Comparison of ENCODE assay signal across 8 cellular contexts in the genomic region with DNA sequence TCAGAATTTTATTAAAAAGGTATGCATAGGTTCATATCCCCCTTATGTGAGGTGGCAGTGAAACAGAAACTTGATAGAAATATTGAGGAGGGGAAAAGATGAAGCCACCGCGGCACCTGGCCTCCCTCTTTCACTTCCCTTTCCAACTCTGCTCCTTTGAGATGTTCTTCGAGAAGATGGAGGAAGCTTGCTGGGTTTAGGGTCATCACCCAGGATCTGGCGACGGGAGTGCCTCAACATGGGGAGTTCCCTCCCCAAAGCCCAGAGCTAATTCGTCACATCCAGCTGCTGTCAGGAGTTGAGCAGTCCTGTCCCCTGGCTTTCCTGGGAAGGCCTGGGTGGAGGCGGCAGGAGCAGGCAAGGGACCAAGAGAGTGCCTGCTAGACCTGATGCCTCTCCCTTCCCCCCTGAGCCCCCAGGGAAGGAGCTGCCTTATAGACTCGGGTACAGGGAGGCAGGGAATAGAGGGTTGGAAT. TPM values are rescaled to one million over a fixed set of nuclear protein-coding genes. Genes with fewer than 3 reads are reported as not detected.
DNase-seq lines count a peak whose midpoint lies in the region; ATAC-seq, FAIRE-seq and TF ChIP-seq lines count a peak whose summit lies in the region.

No MANE protein-coding gene starts in this region.

- peaks cover 2% of the 10 kb centered on the region; the same call in 1 of the 2 replicates for H3K23me2 ChIP-seq in H1 (ENCODE audit: low read depth, low read length)

- no peak overlapping the region for H4K91ac ChIP-seq in H1 (replicated peaks; ENCODE audit: insufficient read length, low read length)

- no peak for FAIRE-seq in H1 (lab: Jason Lieb, UNC)

- peak; percentile 45 for ATAC-seq in GM21447 (IDR thresholded peaks at IDR 0.05; ENCODE audit: unreplicated experiment)
- peak; percentile 64 to 70 for ATAC-seq in stimulated activated naive B cell treated with anti-CD40 and anti-IgM and Interleukin-4, amounts not matched to agents 10 μg/mL and 1 μg/mL and 100 μg/mL, for 72 hours (replicated peaks)

- no peak overlapping the region for H2BK20ac ChIP-seq in H1 (ENCODE audit: low read length)

- H3K4me2 ChIP-seq in Karpas-422 (ENCODE audit: low read depth, low read length, poor library complexity, severe bottlenecking): peak overlapping the region; percentile 42
- 0 out of 4 replicates have a peak overlapping the region, but pooled peaks of 1 of the 2 experiments have one; percentile 25 for H3K4me2 ChIP-seq in H1 (ENCODE audit: insufficient read depth in 1 of 2, low read depth in 2 of 2, low read length in 2 of 2)

- H3K27ac Mint-ChIP-seq in stimulated activated naive B cell treated with anti-CD40 and anti-IgM and Interleukin-4, amounts not matched to agents 10 μg/mL and 1 μg/mL and 100 μg/mL, for 72 hours: peak overlapping the region; percentile 97

- H3K9me3 ChIP-seq in Karpas-422 (ENCODE audit: low read length) (no peaks in the 10 kb centered on the region), H1 (ENCODE audit: insufficient read depth in 2 of 2, low read depth in 1 of 2, low read length in 1 of 2) (no peaks in the 10 kb centered on the region)

- H3K4me3 Mint-ChIP-seq in stimulated activated naive B cell treated with anti-CD40 and anti-IgM and Interleukin-4, amounts not matched to agents 10 μg/mL and 1 μg/mL and 100 μg/mL, for 72 hours: peak overlapping the region; percentile 76 to 83

- H3K27me3 Mint-ChIP-seq in stimulated activated naive B cell treated with anti-CD40 and anti-IgM and Interleukin-4, amounts not matched to agents 10 μg/mL and 1 μg/mL and 100 μg/mL, for 72 hours: no peaks in the 10 kb centered on the region

- DNase-seq in GM06990 (ENCODE audit: extremely low read depth, insufficient read length): peak; percentile 75
- DNase-seq in Karpas-422: peak; percentile 51
- DNase-seq in H1 (ENCODE audit: low read depth in 1 of 2, low spot score in 2 of 2): peak in 1 of 2 experiments; percentile 46
- peak; percentile 54 for DNase-seq in stimulated activated naive B cell treated with anti-CD40 and anti-IgM and Interleukin-4, amounts not matched to agents 10 μg/mL and 1 μg/mL and 100 μg/mL, for 72 hours
- DNase-seq in DMS53 (lab: John Stamatoyannopoulos, UW): no peak
- no peak for DNase-seq in ACHN
- DNase-seq in D341Med (ENCODE audit: low spot score): no peak

- no peak overlapping the region for H2AK5ac ChIP-seq in H1 (ENCODE audit: low read depth, low read length)

- no peak overlapping the region for H2BK5ac ChIP-seq in H1 (ENCODE audit: low read depth, low read length)

- peak overlapping the region; percentile 9 for H3K4me3 ChIP-seq in GM06990 (replicated peaks; ENCODE audit: low read depth, low read length)
- H3K4me3 ChIP-seq in Karpas-422 (ENCODE audit: low read length): no peak overlapping the region
- H3K4me3 ChIP-seq in H1 (ENCODE audit: extremely low read depth in 1 of 4, insufficient read depth in 2 of 4, low read depth in 3 of 4, low read length in 4 of 4): no peak overlapping the region

- H3K9me3 Mint-ChIP-seq in stimulated activated naive B cell treated with anti-CD40 and anti-IgM and Interleukin-4, amounts not matched to agents 10 μg/mL and 1 μg/mL and 100 μg/mL, for 72 hours: no peaks in the 10 kb centered on the region

- POLR2A ChIA-PET in H1 (lab: Charles Lee; ENCODE audit: partially characterized antibody): interaction anchor here (0.7 to 3.7 kb wide), 8 partner anchors 9 to 349 kb away, joined by 3 to 14 read pairs (median 4); partner anchors contain the start of gene RREB1

- no peak overlapping the region for H2BK120ac ChIP-seq in H1 (replicated peaks; ENCODE audit: low read depth, low read length)

- WGBS in H1 (ENCODE audit: extremely low coverage in 1 of 2, insufficient coverage in 1 of 2, insufficient read length in 1 of 2, insufficient replicate concordance in 2 of 2, low coverage in 1 of 2, low lambda C conversion rate in 2 of 2, missing lambda C conversion rate in 1 of 2), 2 experiments: 84% methylated on average over 8 of the region's 8 CpGs; no CpG with 5 or more reads in 1 of the 2 experiments

- CTCF ChIA-PET in H1 (lab: Charles Lee; ENCODE audit: partially characterized antibody): interaction anchor here (0.7 to 1.1 kb wide), 2 partner anchors 17 to 31 kb away, joined by 3 to 4 read pairs; no protein-coding TSS in a partner anchor

- no peak overlapping the region for H4K8ac ChIP-seq in H1 (ENCODE audit: extremely low read depth, insufficient read depth, low read length)

- no peak overlapping the region for H3K56ac ChIP-seq in H1 (replicated peaks; ENCODE audit: insufficient read length, low read depth, low read length)

- H3K79me1 ChIP-seq in H1 (ENCODE audit: low read depth, low read length): peaks cover 6% of the 10 kb centered on the region; the same call in 1 of the 2 replicates

- H2BK15ac ChIP-seq in H1 (ENCODE audit: low read length): no peak overlapping the region

- H3K4me1 ChIP-seq in Karpas-422 (ENCODE audit: low read length) (peaks cover 37% of the 10 kb centered on the region), H1 (replicated peaks in 1 of 4; ENCODE audit: control insufficient read depth in 3 of 4, insufficient read depth in 4 of 4, low read length in 3 of 4) (peaks cover 9 to 26% (median 12%) of the 10 kb centered on the region in 4 experiments; a peak in 6 of 7 replicates)

- H3K27me3 ChIP-seq in GM06990 (replicated peaks; ENCODE audit: control insufficient read depth, insufficient read depth, low read length) (no peaks in the 10 kb centered on the region), Karpas-422 (ENCODE audit: low read length) (peaks cover 4% of the 10 kb centered on the region; the same call in 1 of the 2 replicates), H1 (replicated peaks in 1 of 4; ENCODE audit: control insufficient read depth in 3 of 4, extremely low read depth in 1 of 4, insufficient read depth in 3 of 4, low read length in 3 of 4) (no peaks in the 10 kb centered on the region)

- H2BK12ac ChIP-seq in H1 (ENCODE audit: low read depth, low read length): peak overlapping the region; percentile 12; the same call in 1 of the 2 replicates

- no peak overlapping the region for H3K14ac ChIP-seq in H1 (ENCODE audit: insufficient read length)

- H4K5ac ChIP-seq in H1 (ENCODE audit: insufficient read length, low read depth, low read length): no peak overlapping the region

- H3K27ac ChIP-seq in Karpas-422 (ENCODE audit: low read length) (no peak overlapping the region), H1 (ENCODE audit: low read depth, low read length) (no peak overlapping the region)

- H3K23ac ChIP-seq in H1 (ENCODE audit: insufficient read length): no peak overlapping the region

- H3K9ac ChIP-seq in Karpas-422 (ENCODE audit: low read length): no peak overlapping the region
- no peak overlapping the region for H3K9ac ChIP-seq in H1 (replicated peaks in 1 of 4; ENCODE audit: extremely low read depth in 1 of 4, low read depth in 3 of 4, low read length in 3 of 4)

- H3K4ac ChIP-seq in H1 (replicated peaks; ENCODE audit: insufficient read length, low read depth, low read length): no peak overlapping the region

- H3K18ac ChIP-seq in H1 (ENCODE audit: extremely low read depth, low read length): no peak overlapping the region

- H3K36me3 ChIP-seq in GM06990 (ENCODE audit: control insufficient read depth, insufficient read depth, low read length): no peaks in the 10 kb centered on the region
- H3K36me3 ChIP-seq in Karpas-422 (ENCODE audit: insufficient read depth, low read length): no peaks in the 10 kb centered on the region
- no peaks in the 10 kb centered on the region for H3K36me3 ChIP-seq in H1 (ENCODE audit: control insufficient read depth in 2 of 4, insufficient read depth in 4 of 4, low read length in 3 of 4)

- no peaks in the 10 kb centered on the region for H3K9me2 ChIP-seq in Karpas-422 (replicated peaks; ENCODE audit: insufficient read depth, low read length)

- H3K4me1 Mint-ChIP-seq in stimulated activated naive B cell treated with anti-CD40 and anti-IgM and Interleukin-4, amounts not matched to agents 10 μg/mL and 1 μg/mL and 100 μg/mL, for 72 hours: peaks cover 34 to 65% of the 10 kb centered on the region in 2 donors

- no peak for TF ChIP-seq POLR2A in H1 (IDR thresholded peaks at IDR 0.05; ENCODE audit: control extremely low read depth in 1 of 2, low read depth in 2 of 2, low read length in 2 of 2)

- in situ Hi-C loops in ACHN (cut with HindIII; ENCODE audit: low pct_ligation_motif_present, low pct_unique_long_range_greater_than_20kb, low sequenced_read_pairs): no loop called here

- H4K20me1 ChIP-seq in Karpas-422 (ENCODE audit: insufficient read depth, low read depth, low read length) (peaks cover 43% of the 10 kb centered on the region), H1 (replicated peaks in 1 of 2; ENCODE audit: control insufficient read depth in 1 of 2, insufficient read depth in 2 of 2, low read length in 2 of 2) (peaks cover 0 to 2% of the 10 kb centered on the region in 2 experiments)

- H2AFZ ChIP-seq in Karpas-422 (ENCODE audit: low read length) (no peak overlapping the region), H1 (ENCODE audit: low read length) (no peak overlapping the region)

- no peak for TF ChIP-seq EP300 in H1 (IDR thresholded peaks at IDR 0.05; ENCODE audit: borderline replicate concordance in 1 of 2, low read depth in 2 of 2, low read length in 2 of 2)

- peaks cover 5% of the 10 kb centered on the region in 2 donors for H3K36me3 Mint-ChIP-seq in stimulated activated naive B cell treated with anti-CD40 and anti-IgM and Interleukin-4, amounts not matched to agents 10 μg/mL and 1 μg/mL and 100 μg/mL, for 72 hours

- H3K79me2 ChIP-seq in Karpas-422 (ENCODE audit: low read length) (no peaks in the 10 kb centered on the region), H1 (ENCODE audit: control insufficient read depth in 1 of 2, insufficient read depth in 2 of 2, low read length in 2 of 2) (peaks cover 0 to 63% of the 10 kb centered on the region in 2 experiments; a peak in 2 of 4 replicates)

- TF ChIP-seq CTCF in GM06990 (IDR thresholded peaks at IDR 0.05; ENCODE audit: insufficient read depth, low read length, poor library complexity, severe bottlenecking): no peak
- no peak for TF ChIP-seq CTCF in H1 (IDR thresholded peaks at IDR 0.05; ENCODE audit: control extremely low read depth in 1 of 3, insufficient read depth in 1 of 3, low read depth in 1 of 3, low read length in 3 of 3)

- no peak for TF ChIP-seq RAD21 in H1 (IDR thresholded peaks at IDR 0.05 in 1 of 2, conservative IDR thresholded peaks at IDR 0.05 in 1 of 2; ENCODE audit: low read depth in 2 of 2, low read length in 2 of 2)

RNA-seq across cellular contexts. Expression of gene RREB1, which starts 29.1 kb away (rescaled TPM):
- 3.2 and 5.0 TPM in 2 replicates for total RNA-seq in Karpas-422 (2014; rRNA removed; shearing (Covaris generic); ENCODE audit: low replicate concordance)
- 30.9 and 34.7 TPM in 2 replicates for total RNA-seq in H1 (2021; fragmentation: NEBNext Ultra II Directional; extraction: Animal tissue kit (Norgen Biotek cat#: 25700))
- 3.9 and 5.6 TPM in 2 replicates for polyA plus RNA-seq in H1 (2011; rRNA removed)
- 3.5 TPM for polyA plus RNA-seq in H1 (2011; cell fraction: cytosol; rRNA removed)
- 13.6 TPM for polyA plus RNA-seq in H1 (2011; cell fraction: nucleus; rRNA removed)
- 11.3 to 15.9 TPM (median 12.9 TPM) in 4 replicates for polyA plus RNA-seq in H1 (2012, experiment 1 of 2)
- polyA plus RNA-seq in H1 (2012, experiment 2 of 2): 5.0 TPM
- 10.9 TPM for polyA plus RNA-seq in H1 (2013, experiment 1 of 2)
- polyA plus RNA-seq in H1 (2013, experiment 2 of 2): 10.1 TPM
- polyA minus RNA-seq in H1 (2011; rRNA and poly(A)+ RNA removed): 19.3 and 22.7 TPM in 2 replicates
- 17.1 TPM for polyA minus RNA-seq in H1 (2011; cell fraction: cytosol; rRNA and poly(A)+ RNA removed)
- 21.1 TPM for polyA minus RNA-seq in H1 (2011; cell fraction: nucleus; rRNA and poly(A)+ RNA removed)

Comparison
In these comparisons a context has a peak if more than half of its experiments do, and no peak if none do; other contexts are left out.
1. DNase-seq: peak in GM06990 (single experiment), Karpas-422 (single experiment) and stimulated activated naive B cell treated with anti-CD40 and anti-IgM and Interleukin-4, amounts not matched to agents 10 μg/mL and 1 μg/mL and 100 μg/mL, for 72 hours (single experiment); none in DMS53 (single experiment), ACHN (single experiment) and D341Med (single experiment).